In genomic region chr22:39077912-39078311, GRCh38 we compare ENCODE assay signal across 12 cellular contexts. TPM values are rescaled to one million over a fixed set of nuclear protein-coding genes. Genes with fewer than 3 reads are reported as not detected.
DNase-seq lines count a peak whose midpoint lies in the region; FAIRE-seq and TF ChIP-seq lines count a peak whose summit lies in the region.
"Not testable (repeated sequence)": the region's sequence is repeated elsewhere in the genome, so short reads cannot be mapped to it uniquely, and the experiment has no call there.
"Had no signal": no experiment of that assay in that cellular context is flagged by ENCODE, and none has a peak within 500 bp of the region (broad histone marks: within the 10 kb centered on the region; RNA-seq: fewer than 3 reads in every experiment).

No MANE protein-coding gene starts in this region.

- not testable (repeated sequence) for H3K27me3 Mint-ChIP-seq in T-helper 2 cell treated with Interferon-gamma antibody and Interleukin-4, amounts not matched to agents 5 μg/mL and 100 μg/mL, for 36 hours (ENCODE audit: low read depth); activated naive CD4-positive, alpha-beta T cell treated with anti-CD3 and anti-CD28 coated beads, Interleukin-2, amount 10 ng/mL, durations not matched to agents 7 days and 5 days; nephron progenitor cell (ENCODE audit: low read depth, poor library complexity)

- H3K4me2 ChIP-seq in BLaER1, result peak overlapping the region; percentile 97
- not testable (repeated sequence) for H3K4me2 ChIP-seq in GM23248 (ENCODE audit: unreplicated experiment)
- peak overlapping the region; percentile 9 for H3K4me2 ChIP-seq in keratinocyte (ENCODE audit: control insufficient read depth, extremely low read depth, insufficient read depth, low read depth, low read length)

- H3K9me3 Mint-ChIP-seq in T-helper 2 cell treated with Interferon-gamma antibody and Interleukin-4, amounts not matched to agents 5 μg/mL and 100 μg/mL, for 36 hours; activated naive CD4-positive, alpha-beta T cell treated with anti-CD3 and anti-CD28 coated beads, Interleukin-2, amount 10 ng/mL, durations not matched to agents 7 days and 5 days; nephron progenitor cell: not testable (repeated sequence)

- not testable (repeated sequence) for FAIRE-seq in keratinocyte (lab: Jason Lieb, UNC)

- dilution Hi-C loops in keratinocyte (cut with MboI; ENCODE audit: extremely low pct_ligation_motif_present, low sequenced_read_pairs), result not testable (repeated sequence)

- in situ Hi-C loops in GM23248 (cut with MboI), result not testable (repeated sequence)

- not testable (repeated sequence) for H3K9me1 ChIP-seq in keratinocyte (ENCODE audit: control insufficient read depth, extremely low read depth, insufficient read depth, low read length)

- peaks cover 30% of the 10 kb centered on the region for H3K36me3 Mint-ChIP-seq in T-helper 2 cell treated with Interferon-gamma antibody and Interleukin-4, amounts not matched to agents 5 μg/mL and 100 μg/mL, for 36 hours (ENCODE audit: low read depth)
- peaks cover 33% of the 10 kb centered on the region for H3K36me3 Mint-ChIP-seq in activated naive CD4-positive, alpha-beta T cell treated with anti-CD3 and anti-CD28 coated beads, Interleukin-2, amount 10 ng/mL, durations not matched to agents 7 days and 5 days
- H3K36me3 Mint-ChIP-seq in nephron progenitor cell (ENCODE audit: low read depth), result not testable (repeated sequence)

- H3K9me2 ChIP-seq in GM23248 (ENCODE audit: insufficient read depth), result not testable (repeated sequence)

- H3K79me2 ChIP-seq in GM23248 (ENCODE audit: insufficient read depth); keratinocyte (ENCODE audit: control insufficient read depth, insufficient read depth, low read length): not testable (repeated sequence)

- peaks cover 29% of the 10 kb centered on the region for H3K4me1 Mint-ChIP-seq in T-helper 2 cell treated with Interferon-gamma antibody and Interleukin-4, amounts not matched to agents 5 μg/mL and 100 μg/mL, for 36 hours (ENCODE audit: low read depth)
- peaks cover 59% of the 10 kb centered on the region for H3K4me1 Mint-ChIP-seq in activated naive CD4-positive, alpha-beta T cell treated with anti-CD3 and anti-CD28 coated beads, Interleukin-2, amount 10 ng/mL, durations not matched to agents 7 days and 5 days
- peaks cover 72% of the 10 kb centered on the region for H3K4me1 Mint-ChIP-seq in nephron progenitor cell

- CTCF ChIA-PET in activated naive CD4-positive, alpha-beta T cell treated with anti-CD3 and anti-CD28 coated beads, Interleukin-2, amount 10 ng/mL, durations not matched to agents 7 days and 5 days (lab: Charles Lee), result interaction anchor here (1.0 kb wide), 1 partner anchor 40 kb away, joined by 4 read pairs; no protein-coding TSS in a partner anchor

- peak overlapping the region; percentile 71 for H3K4me3 ChIP-seq in BLaER1
- H3K4me3 ChIP-seq in GM23248, result peak overlapping the region; percentile 79
- H3K4me3 ChIP-seq in effector memory CD4-positive, alpha-beta T cell (ENCODE audit: insufficient read depth, low read depth, low read length, poor library complexity, severe bottlenecking), result peak overlapping the region; percentile 57
- not testable (repeated sequence) for H3K4me3 ChIP-seq in keratinocyte (ENCODE audit: control insufficient read depth in 2 of 3, extremely low read depth in 1 of 3, insufficient read depth in 2 of 3, low read depth in 1 of 3, low read length in 3 of 3)
- H3K4me3 ChIP-seq in subcutaneous abdominal adipose tissue (ENCODE audit: low read depth in 1 of 5, low read length in 5 of 5), result peak overlapping the region in 3 of 5 donors; percentile 61 to 66 (median 66)

- peaks cover 22% of the 10 kb centered on the region; the same call in 1 of the 2 replicates for H3K36me3 ChIP-seq in BLaER1
- H3K36me3 ChIP-seq in GM23248 (ENCODE audit: low read depth); keratinocyte (ENCODE audit: control insufficient read depth in 2 of 2, extremely low read depth in 1 of 2, insufficient read depth in 2 of 2, low read length in 2 of 2): not testable (repeated sequence)
- H3K36me3 ChIP-seq in effector memory CD4-positive, alpha-beta T cell (ENCODE audit: control insufficient read depth, insufficient read depth, low read length), result peaks cover 21% of the 10 kb centered on the region
- H3K36me3 ChIP-seq in subcutaneous abdominal adipose tissue (ENCODE audit: control insufficient read depth in 5 of 5, insufficient read depth in 5 of 5, low read length in 5 of 5), result peaks cover 0 to 18% (median 3%) of the 10 kb centered on the region in 5 donors

- peaks cover 38% of the 10 kb centered on the region for H3K4me1 ChIP-seq in BLaER1
- not testable (repeated sequence) for H3K4me1 ChIP-seq in GM23248 (ENCODE audit: insufficient read depth); keratinocyte (ENCODE audit: control insufficient read depth, extremely low read depth, insufficient read depth, low read length)
- H3K4me1 ChIP-seq in effector memory CD4-positive, alpha-beta T cell (ENCODE audit: control insufficient read depth, insufficient read depth, low read length, poor library complexity, severe bottlenecking), result peaks cover 23% of the 10 kb centered on the region
- peaks cover 0 to 14% (median 6%) of the 10 kb centered on the region in 5 donors for H3K4me1 ChIP-seq in subcutaneous abdominal adipose tissue (ENCODE audit: control insufficient read depth in 5 of 5, insufficient read depth in 5 of 5, low read length in 5 of 5)

- peak overlapping the region; percentile 85 for H3K27ac Mint-ChIP-seq in T-helper 2 cell treated with Interferon-gamma antibody and Interleukin-4, amounts not matched to agents 5 μg/mL and 100 μg/mL, for 36 hours
- peak overlapping the region; percentile 89 for H3K27ac Mint-ChIP-seq in activated naive CD4-positive, alpha-beta T cell treated with anti-CD3 and anti-CD28 coated beads, Interleukin-2, amount 10 ng/mL, durations not matched to agents 7 days and 5 days
- peak overlapping the region; percentile 69 for H3K27ac Mint-ChIP-seq in nephron progenitor cell

- H3K9ac ChIP-seq in BLaER1 (peak overlapping the region; percentile 82), subcutaneous abdominal adipose tissue (ENCODE audit: low read length in 5 of 5) (peak overlapping the region in 2 of 5 donors; percentile 61 to 64)
- not testable (repeated sequence) for H3K9ac ChIP-seq in GM23248; keratinocyte (ENCODE audit: control insufficient read depth, extremely low read depth, insufficient read depth, low read length)

- not testable (repeated sequence) for H4K20me1 ChIP-seq in BLaER1; GM23248 (ENCODE audit: insufficient read depth); keratinocyte (ENCODE audit: control insufficient read depth, extremely low read depth, insufficient read depth, low read length)

- not testable (repeated sequence) for DNase-seq in GM23248; T-helper 2 cell treated with Interferon-gamma antibody and Interleukin-4, amounts not matched to agents 5 μg/mL and 100 μg/mL, for 36 hours (ENCODE audit: low spot score); activated naive CD4-positive, alpha-beta T cell treated with anti-CD3 and anti-CD28 coated beads, Interleukin-2, amount 10 ng/mL, durations not matched to agents 7 days and 5 days; effector memory CD4-positive, alpha-beta T cell; keratinocyte (ENCODE audit: low read depth, low spot score); nephron progenitor cell

- not testable (repeated sequence) for H3K9me3 ChIP-seq in BLaER1; GM23248 (ENCODE audit: low read depth); effector memory CD4-positive, alpha-beta T cell (ENCODE audit: control insufficient read depth, low read length); keratinocyte (ENCODE audit: control insufficient read depth, low read depth, low read length); subcutaneous abdominal adipose tissue (ENCODE audit: control insufficient read depth in 5 of 5, low read length in 5 of 5)

- WGBS in GM23248 (ENCODE audit: low coverage in 1 of 2, low lambda C conversion rate in 2 of 2, missing lambda C conversion rate in 2 of 2), 2 experiments, result 79% methylated on average over 12 of the region's 12 CpGs

- H3K4me3 Mint-ChIP-seq in T-helper 2 cell treated with Interferon-gamma antibody and Interleukin-4, amounts not matched to agents 5 μg/mL and 100 μg/mL, for 36 hours, result peak overlapping the region; percentile 95
- H3K4me3 Mint-ChIP-seq in activated naive CD4-positive, alpha-beta T cell treated with anti-CD3 and anti-CD28 coated beads, Interleukin-2, amount 10 ng/mL, durations not matched to agents 7 days and 5 days, result peak overlapping the region; percentile 94
- peak overlapping the region; percentile 59 for H3K4me3 Mint-ChIP-seq in nephron progenitor cell

- not testable (repeated sequence) for H3F3A ChIP-seq in GM23248 (ENCODE audit: insufficient read depth)

- peak overlapping the region; percentile 86; the same call in 1 of the 2 replicates for H2AFZ ChIP-seq in GM23248
- not testable (repeated sequence) for H2AFZ ChIP-seq in keratinocyte (ENCODE audit: control insufficient read depth, low read length)

- not testable (repeated sequence) for TF ChIP-seq CTCF in keratinocyte (optimal IDR thresholded peaks at IDR 0.05 in 1 of 3, IDR thresholded peaks at IDR 0.05 in 1 of 3, conservative IDR thresholded peaks at IDR 0.05 in 1 of 3; ENCODE audit: extremely low read depth in 1 of 3, insufficient read depth in 2 of 3, low read length in 3 of 3); nephron progenitor cell (IDR thresholded peaks at IDR 0.05)

- H3K27ac ChIP-seq in BLaER1, result peak overlapping the region; percentile 83; the same call in 1 of the 2 replicates
- H3K27ac ChIP-seq in GM23248; keratinocyte (ENCODE audit: control insufficient read depth, insufficient read depth, low read length); subcutaneous abdominal adipose tissue (ENCODE audit: low read depth, low read length): not testable (repeated sequence)
- peak overlapping the region; percentile 77 for H3K27ac ChIP-seq in effector memory CD4-positive, alpha-beta T cell (ENCODE audit: insufficient read depth, low read length, poor library complexity, severe bottlenecking)

- not testable (repeated sequence) for H3K27me3 ChIP-seq in BLaER1; GM23248 (replicated peaks; ENCODE audit: insufficient read depth); effector memory CD4-positive, alpha-beta T cell (replicated peaks; ENCODE audit: control insufficient read depth, insufficient read depth, low read length, poor library complexity, severe bottlenecking); keratinocyte (ENCODE audit: control insufficient read depth, extremely low read depth, insufficient read depth, low read length); subcutaneous abdominal adipose tissue (ENCODE audit: control insufficient read depth in 5 of 5, insufficient read depth in 4 of 5, low read length in 5 of 5)

RNA-seq across cellular contexts. Expression of gene APOBEC3G, which starts 0.8 kb away (rescaled TPM):
- 5.1 and 7.5 TPM in 2 replicates for total RNA-seq in GM23248 (2014; rRNA removed; shearing (Covaris generic))
- polyA plus RNA-seq in GM23248 (2016; fragmentation: Nextera tagmentation; extraction: Ambion mirVana) (5.2 and 5.4 TPM in 2 replicates), keratinocyte (4.7 to 11.3 TPM (median 7.8 TPM) in 3 replicates)
- not detected for polyA plus RNA-seq in keratinocyte (2011; ENCODE audit: low read depth)
- 4.3 and 5.0 TPM in 2 replicates for polyA plus RNA-seq in keratinocyte (2011; cell fraction: cytosol; rRNA removed)
- 3.4 and 5.0 TPM in 2 replicates for polyA plus RNA-seq in keratinocyte (2011; cell fraction: nucleus; rRNA removed)
- polyA plus RNA-seq in keratinocyte (2012; ENCODE audit: low replicate concordance), result 0.16 and 8.3 TPM in 2 replicates
- 5.4 to 6.9 TPM (median 6.2 TPM) in 3 replicates for polyA minus RNA-seq in keratinocyte
- 2.5 TPM for polyA minus RNA-seq in keratinocyte (2011; cell fraction: cytosol; rRNA and poly(A)+ RNA removed)
- 1.6 TPM in 2 replicates for polyA minus RNA-seq in keratinocyte (2011; cell fraction: nucleus; rRNA and poly(A)+ RNA removed)

RNA-seq across cellular contexts. Expression of gene APOBEC3H, which starts 19.1 kb away (rescaled TPM):
- total RNA-seq in GM23248 (2014; rRNA removed; shearing (Covaris generic)), result not detected in 2 replicates
- polyA plus RNA-seq in GM23248 (2016; fragmentation: Nextera tagmentation; extraction: Ambion mirVana) (not detected in 2 replicates), keratinocyte (0.14 to 0.51 TPM (median 0.41 TPM) in 3 replicates)
- polyA plus RNA-seq in keratinocyte (2011; ENCODE audit: low read depth), result not detected
- 0.12 and 0.41 TPM in 2 replicates for polyA plus RNA-seq in keratinocyte (2011; cell fraction: cytosol; rRNA removed)
- polyA plus RNA-seq in keratinocyte (2011; cell fraction: nucleus; rRNA removed), result 0.20 and 0.45 TPM in 2 replicates
- polyA plus RNA-seq in keratinocyte (2012; ENCODE audit: low replicate concordance), result 0.16 and 0.41 TPM in 2 replicates
- polyA minus RNA-seq in keratinocyte, result 0.63 to 0.90 TPM in 2 of 3 replicates, not detected in the other
- not detected for polyA minus RNA-seq in keratinocyte (2011; cell fraction: cytosol; rRNA and poly(A)+ RNA removed)
- polyA minus RNA-seq in keratinocyte (2011; cell fraction: nucleus; rRNA and poly(A)+ RNA removed), result not detected in 2 replicates
- total RNA-seq: A673, Caco-2, dermis blood vessel endothelial cell, kidney epithelial cell had no signal

RNA-seq across cellular contexts. Expression of gene APOBEC3F, which starts 37.2 kb away (rescaled TPM):
- total RNA-seq in GM23248 (2014; rRNA removed; shearing (Covaris generic)), result 0.51 and 10.1 TPM in 2 replicates
- polyA plus RNA-seq in GM23248 (2016; fragmentation: Nextera tagmentation; extraction: Ambion mirVana) (6.2 and 7.3 TPM in 2 replicates), keratinocyte (6.9 to 9.8 TPM (median 7.9 TPM) in 3 replicates)
- polyA plus RNA-seq in keratinocyte (2011; ENCODE audit: low read depth), result 1.9 TPM
- polyA plus RNA-seq in keratinocyte (2011; cell fraction: cytosol; rRNA removed), result 6.3 and 7.3 TPM in 2 replicates
- 6.3 and 7.2 TPM in 2 replicates for polyA plus RNA-seq in keratinocyte (2011; cell fraction: nucleus; rRNA removed)
- 1.1 and 11.8 TPM in 2 replicates for polyA plus RNA-seq in keratinocyte (2012; ENCODE audit: low replicate concordance)
- polyA minus RNA-seq in keratinocyte, result 6.1 to 12.0 TPM (median 6.3 TPM) in 3 replicates
- polyA minus RNA-seq in keratinocyte (2011; cell fraction: cytosol; rRNA and poly(A)+ RNA removed), result 1.5 TPM
- polyA minus RNA-seq in keratinocyte (2011; cell fraction: nucleus; rRNA and poly(A)+ RNA removed), result 3.9 and 6.8 TPM in 2 replicates

RNA-seq across cellular contexts. Expression of gene APOBEC3D, which starts 57.0 kb away (rescaled TPM):
- total RNA-seq in GM23248 (2014; rRNA removed; shearing (Covaris generic)), result 0.13 and 1.3 TPM in 2 replicates
- polyA plus RNA-seq in GM23248 (2016; fragmentation: Nextera tagmentation; extraction: Ambion mirVana) (0.98 and 1.0 TPM in 2 replicates), keratinocyte (0.13 to 0.31 TPM (median 0.24 TPM) in 3 replicates)
- polyA plus RNA-seq in keratinocyte (2011; ENCODE audit: low read depth), result 0.25 TPM
- polyA plus RNA-seq in keratinocyte (2011; cell fraction: cytosol; rRNA removed), result not detected in 2 replicates
- 0.25 and 1.2 TPM in 2 replicates for polyA plus RNA-seq in keratinocyte (2011; cell fraction: nucleus; rRNA removed)
- 0.33 and 0.42 TPM in 2 replicates for polyA plus RNA-seq in keratinocyte (2012; ENCODE audit: low replicate concordance)
- polyA minus RNA-seq in keratinocyte, result 0.10 TPM in 1 of 3 replicates, not detected in the others
- not detected for polyA minus RNA-seq in keratinocyte (2011; cell fraction: cytosol; rRNA and poly(A)+ RNA removed)
- not detected in 2 replicates for polyA minus RNA-seq in keratinocyte (2011; cell fraction: nucleus; rRNA and poly(A)+ RNA removed)
